In genomic region chr1:203326830-203327683, GRCh38 we compare ENCODE assay signal across 8 cellular contexts. TPM values are rescaled to one million over a fixed set of nuclear protein-coding genes. Genes with fewer than 3 reads are reported as not detected.
A peak's percentile ranks its signal among the peaks of the same experiment; 100 is the strongest.
DNase-seq lines count a peak whose midpoint lies in the region; ATAC-seq and TF ChIP-seq lines count a peak whose summit lies in the region.

No MANE protein-coding gene starts in this region.

- H3K27ac ChIP-seq in testis: peak overlapping the region; percentile 78 to 91

- H3K36me3 Mint-ChIP-seq in HFFc6 (ENCODE audit: low read depth): no peaks in the 10 kb centered on the region

- TF ChIP-seq CTCF in HFFc6 (IDR thresholded peaks at IDR 0.05) (no peak), omental fat pad (IDR thresholded peaks at IDR 0.05) (no peak), testis (IDR thresholded peaks at IDR 0.05) (no peak)

- H3K4me1 ChIP-seq in testis: peaks cover 13% of the 10 kb centered on the region

- H3K27me3 Mint-ChIP-seq in HFFc6 (ENCODE audit: insufficient read depth): peaks cover 43% of the 10 kb centered on the region

- H3K4me3 Mint-ChIP-seq in HFFc6: peak overlapping the region; percentile 83

- intact Hi-C loops in testis (cut with DNase I; ENCODE audit: low total_unique reads): loop anchor here (5.0 kb wide), 1 partner anchor 55 kb away; no protein-coding TSS in a partner anchor

- DNase-seq in GM03348 (ENCODE audit: low spot score): peak; percentile 98
- DNase-seq in HFFc6: peak; percentile 73
- peak; percentile 95 for DNase-seq in NAMALWA (ENCODE audit: low spot score)
- peak; percentile 92 for DNase-seq in SK-N-DZ (ENCODE audit: low spot score)
- peak; percentile 95 for DNase-seq in activated naive CD4-positive, alpha-beta T cell treated with anti-CD3 and anti-CD28 coated beads, Interleukin-2, amount 50 U/mL, for 16 hours
- peak; percentile 92 for DNase-seq in globus pallidus (ENCODE audit: low spot score)
- peak; percentile 73 for DNase-seq in omental fat pad (ENCODE audit: low spot score)
- DNase-seq in testis: peak; percentile 94

- H3K9me3 Mint-ChIP-seq in HFFc6: no peaks in the 10 kb centered on the region

- peak; percentile 80 for ATAC-seq in omental fat pad (ENCODE audit: low FRiP score)

- no peaks in the 10 kb centered on the region for H3K36me3 ChIP-seq in testis (ENCODE audit: low read depth, missing control alignments)

- no peaks in the 10 kb centered on the region for H3K27me3 ChIP-seq in testis

- TF ChIP-seq POLR2A in testis (IDR thresholded peaks at IDR 0.05): peak; percentile 24

- H3K4me3 ChIP-seq in testis: peak overlapping the region; percentile 57 to 66

- H3K9me3 ChIP-seq in testis: no peaks in the 10 kb centered on the region

- no peak overlapping the region for H3K27ac Mint-ChIP-seq in HFFc6

- WGBS in testis, 2 donors: 4 to 7% methylated on average over 37 to 48 of the region's 49 CpGs

- H3K4me1 Mint-ChIP-seq in HFFc6 (ENCODE audit: low read depth): peaks cover 7% of the 10 kb centered on the region

RNA-seq across cellular contexts. Expression of gene BTG2, which starts 21.7 kb away (rescaled TPM):
- total RNA-seq in HFFc6 (2021; fragmentation: NEBNext Ultra II Directional; extraction: Animal tissue kit (Norgen Biotek cat#: 25700)): 10 to 100 TPM; 12.7 to 18.5 (median 13.7) TPM
- polyA plus RNA-seq in SK-N-DZ (2014; cell fraction: cytosol; rRNA removed): 3.5 and 7.4 TPM in 2 replicates
- 5.1 and 5.3 TPM in 2 replicates for polyA plus RNA-seq in SK-N-DZ (2014; cell fraction: nucleus; rRNA removed)
- total RNA-seq in omental fat pad (100 to 1,000 TPM in 3 of 4 donors, 10 to 100 TPM in 1; 76.3 to 654 (median 238) TPM), testis (10 to 100 TPM; 14.5 to 23.8 TPM)
- 25.4 TPM for polyA plus RNA-seq in testis (ENCODE audit: insufficient read depth, low read depth, low replicate concordance)

RNA-seq across cellular contexts. Expression of gene FMOD, which starts 23.9 kb away (rescaled TPM):
- under 1 TPM; 0.19 to 0.66 (median 0.34) TPM for total RNA-seq in HFFc6 (2021; fragmentation: NEBNext Ultra II Directional; extraction: Animal tissue kit (Norgen Biotek cat#: 25700))
- 0.14 and 0.19 TPM in 2 replicates for polyA plus RNA-seq in SK-N-DZ (2014; cell fraction: cytosol; rRNA removed)
- 0.14 TPM in 1 of 2 replicates, not detected in the other for polyA plus RNA-seq in SK-N-DZ (2014; cell fraction: nucleus; rRNA removed)
- total RNA-seq in omental fat pad (100 to 1,000 TPM in 2 of 4 donors, 10 to 100 TPM in 2; 50.6 to 179 (median 90.4) TPM), testis (1 to 10 TPM; 5.2 to 9.5 TPM)
- 26.4 TPM for polyA plus RNA-seq in testis (ENCODE audit: insufficient read depth, low read depth, low replicate concordance)

Comparison
In these comparisons a context has a peak if more than half of its experiments do, and no peak if none do; other contexts are left out.
1. Peak in every context shown above with its lines: DNase-seq, ATAC-seq, H3K4me3 ChIP-seq and H3K27ac ChIP-seq.
2. RNA of gene FMOD, which starts 23.9 kb away (total RNA-seq): 50.6 to 179 TPM in omental fat pad; 5.2 to 9.5 TPM in testis and 0.19 to 0.66 TPM in HFFc6; every median in the first group is over 4 times any median in the second.